17 cellular contexts compared by ENCODE assay signal in the genomic region with DNA sequence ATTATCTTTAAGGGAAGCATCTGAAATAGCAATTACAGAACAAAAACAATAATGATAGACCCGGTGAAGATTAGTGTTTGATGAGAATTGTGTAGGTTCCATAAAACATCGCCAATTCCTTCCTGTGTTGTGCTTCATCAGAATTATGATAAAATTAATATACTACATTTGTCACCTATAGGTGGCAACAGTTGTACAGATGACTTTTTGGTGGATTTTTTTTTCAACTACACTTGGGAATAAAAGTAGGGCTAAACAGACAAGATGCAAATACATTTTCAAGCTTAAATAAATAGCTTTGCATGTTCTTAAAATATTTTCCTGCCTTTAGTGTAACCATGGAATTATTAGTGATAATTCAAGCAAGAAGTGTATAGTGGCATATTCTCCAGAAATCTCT. TPM values are rescaled to one million over a fixed set of nuclear protein-coding genes. Genes with fewer than 3 reads are reported as not detected.
A peak's percentile ranks its signal among the peaks of the same experiment; 100 is the strongest.
DNase-seq lines count a peak whose midpoint lies in the region; ATAC-seq, FAIRE-seq and TF ChIP-seq lines count a peak whose summit lies in the region.
"Had no signal": no experiment of that assay in that cellular context is flagged by ENCODE, and none has a peak within 500 bp of the region (broad histone marks: within the 10 kb centered on the region; RNA-seq: fewer than 3 reads in every experiment).

No MANE protein-coding gene starts in this region.

- DNase-seq in EH (ENCODE audit: low read depth) (peak; percentile 21), Karpas-422 (peak; percentile 52), OCI-M2 (lab: John Stamatoyannopoulos, UW; ENCODE audit: unreplicated experiment) (no peak), cerebellar cortex (ENCODE audit: low spot score) (no peak), NCI-H345 treated with DMSO at 0.1 percent for 48 hours (lab: John Stamatoyannopoulos, UW; ENCODE audit: unreplicated experiment) (no peak)
- DNase-seq: activated CD4-positive, alpha-beta T cell treated with anti-CD3 and anti-CD28 coated beads for 1 hour; activated naive CD8-positive, alpha-beta T cell treated with anti-CD3 and anti-CD28 coated beads, Interleukin-2, amount 50 U/mL, for 24 hours; CD8-positive, alpha-beta T cell; NCI-H1092; pancreas; spleen; substantia nigra; SW 1271 had no signal

- H3K4me3 ChIP-seq in Karpas-422 (ENCODE audit: low read length), result no peak overlapping the region
- H3K4me3 ChIP-seq: coronary artery, pancreas, spleen had no signal

- peak; percentile 75 for FAIRE-seq in islet of Langerhans (lab: Jason Lieb, UNC)
- FAIRE-seq: HTR-8/SVneo, pancreas had no signal

- H4K20me1 ChIP-seq in Karpas-422 (ENCODE audit: insufficient read depth, low read depth, low read length), result no peaks in the 10 kb centered on the region

- no peak overlapping the region for H3K27ac ChIP-seq in Karpas-422 (ENCODE audit: low read length)
- H3K27ac ChIP-seq: coronary artery, pancreas, spleen had no signal

- no peaks in the 10 kb centered on the region for H3K79me2 ChIP-seq in Karpas-422 (ENCODE audit: low read length)

- no peak overlapping the region for H2AFZ ChIP-seq in Karpas-422 (ENCODE audit: low read length)

- H3K4me2 ChIP-seq in Karpas-422 (ENCODE audit: low read depth, low read length, poor library complexity, severe bottlenecking), result no peak overlapping the region

- no peak overlapping the region for H3K9ac ChIP-seq in Karpas-422 (ENCODE audit: low read length)

- peak; percentile 57; the same call in 2 of the 3 replicates for ATAC-seq in SK-N-SH treated with all-trans-retinoic acid at 6 μM for 48 hours
- ATAC-seq: activated naive CD8-positive, alpha-beta T cell treated with anti-CD3 and anti-CD28 coated beads, Interleukin-2, amount 50 U/mL, for 24 hours; CD8-positive, alpha-beta T cell; pancreas had no signal

- H3K4me1 ChIP-seq in Karpas-422 (ENCODE audit: low read length), result peaks cover 24% of the 10 kb centered on the region
- H3K4me1 ChIP-seq: pancreas, spleen had no signal

- H3K9me3 ChIP-seq in Karpas-422 (ENCODE audit: low read length), result no peaks in the 10 kb centered on the region
- H3K9me3 ChIP-seq: pancreas, spleen had no signal

- no peaks in the 10 kb centered on the region for H3K9me2 ChIP-seq in Karpas-422 (replicated peaks; ENCODE audit: insufficient read depth, low read length)

- H3K27me3 ChIP-seq in Karpas-422 (ENCODE audit: low read length), result no peaks in the 10 kb centered on the region
- H3K27me3 ChIP-seq: pancreas had no signal

- no peaks in the 10 kb centered on the region for H3K36me3 ChIP-seq in Karpas-422 (ENCODE audit: insufficient read depth, low read length)
- H3K36me3 ChIP-seq: pancreas, spleen had no signal

TF ChIP-seq in SK-N-SH treated with all-trans-retinoic acid at 6 μM for 48 hours, 23 proteins besides CTCF, POLR2A, EP300 and RAD21:
- TF ChIP-seq ZNF70 (CRISPR knock-in tag; IDR thresholded peaks at IDR 0.05) (no peak), ZC3H10 (CRISPR knock-in tag; IDR thresholded peaks at IDR 0.05) (no peak), ZFP30 (CRISPR knock-in tag; IDR thresholded peaks at IDR 0.05) (no peak), ZFP3 (CRISPR knock-in tag; IDR thresholded peaks at IDR 0.05) (no peak), ISL1 (CRISPR knock-in tag; IDR thresholded peaks at IDR 0.05) (no peak), SNAI2 (CRISPR knock-in tag; IDR thresholded peaks at IDR 0.05) (no peak), ZNF8 (CRISPR knock-in tag; IDR thresholded peaks at IDR 0.05) (no peak), CSDC2 (CRISPR knock-in tag; IDR thresholded peaks at IDR 0.05) (no peak), ARNTL (CRISPR knock-in tag; IDR thresholded peaks at IDR 0.05; ENCODE audit: borderline replicate concordance, low read depth) (no peak), GLIS3 (CRISPR knock-in tag; IDR thresholded peaks at IDR 0.05) (no peak), TOX (CRISPR knock-in tag; IDR thresholded peaks at IDR 0.05; ENCODE audit: borderline replicate concordance) (no peak), ZNF565 (CRISPR knock-in tag; conservative IDR thresholded peaks at IDR 0.05; ENCODE audit: low read depth) (no peak), TCF4 (CRISPR knock-in tag; IDR thresholded peaks at IDR 0.05; ENCODE audit: borderline replicate concordance) (no peak), CREB5 (CRISPR knock-in tag; IDR thresholded peaks at IDR 0.05; ENCODE audit: low read depth) (no peak), RARB (CRISPR knock-in tag; IDR thresholded peaks at IDR 0.05) (no peak)
- TF ChIP-seq, protein P1, sequence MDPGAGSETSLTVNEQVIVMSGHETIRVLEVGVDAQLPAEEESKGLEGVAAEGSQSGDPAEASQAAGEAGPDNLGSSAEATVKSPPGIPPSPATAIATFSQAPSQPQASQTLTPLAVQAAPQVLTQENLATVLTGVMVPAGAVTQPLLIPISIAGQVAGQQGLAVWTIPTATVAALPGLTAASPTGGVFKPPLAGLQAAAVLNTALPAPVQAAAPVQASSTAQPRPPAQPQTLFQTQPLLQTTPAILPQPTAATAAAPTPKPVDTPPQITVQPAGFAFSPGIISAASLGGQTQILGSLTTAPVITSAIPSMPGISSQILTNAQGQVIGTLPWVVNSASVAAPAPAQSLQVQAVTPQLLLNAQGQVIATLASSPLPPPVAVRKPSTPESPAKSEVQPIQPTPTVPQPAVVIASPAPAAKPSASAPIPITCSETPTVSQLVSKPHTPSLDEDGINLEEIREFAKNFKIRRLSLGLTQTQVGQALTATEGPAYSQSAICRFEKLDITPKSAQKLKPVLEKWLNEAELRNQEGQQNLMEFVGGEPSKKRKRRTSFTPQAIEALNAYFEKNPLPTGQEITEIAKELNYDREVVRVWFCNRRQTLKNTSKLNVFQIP (CRISPR knock-in tag; IDR thresholded peaks at IDR 0.05; ENCODE audit: borderline replicate concordance, low read depth), result no peak
- TF ChIP-seq, protein P2, sequence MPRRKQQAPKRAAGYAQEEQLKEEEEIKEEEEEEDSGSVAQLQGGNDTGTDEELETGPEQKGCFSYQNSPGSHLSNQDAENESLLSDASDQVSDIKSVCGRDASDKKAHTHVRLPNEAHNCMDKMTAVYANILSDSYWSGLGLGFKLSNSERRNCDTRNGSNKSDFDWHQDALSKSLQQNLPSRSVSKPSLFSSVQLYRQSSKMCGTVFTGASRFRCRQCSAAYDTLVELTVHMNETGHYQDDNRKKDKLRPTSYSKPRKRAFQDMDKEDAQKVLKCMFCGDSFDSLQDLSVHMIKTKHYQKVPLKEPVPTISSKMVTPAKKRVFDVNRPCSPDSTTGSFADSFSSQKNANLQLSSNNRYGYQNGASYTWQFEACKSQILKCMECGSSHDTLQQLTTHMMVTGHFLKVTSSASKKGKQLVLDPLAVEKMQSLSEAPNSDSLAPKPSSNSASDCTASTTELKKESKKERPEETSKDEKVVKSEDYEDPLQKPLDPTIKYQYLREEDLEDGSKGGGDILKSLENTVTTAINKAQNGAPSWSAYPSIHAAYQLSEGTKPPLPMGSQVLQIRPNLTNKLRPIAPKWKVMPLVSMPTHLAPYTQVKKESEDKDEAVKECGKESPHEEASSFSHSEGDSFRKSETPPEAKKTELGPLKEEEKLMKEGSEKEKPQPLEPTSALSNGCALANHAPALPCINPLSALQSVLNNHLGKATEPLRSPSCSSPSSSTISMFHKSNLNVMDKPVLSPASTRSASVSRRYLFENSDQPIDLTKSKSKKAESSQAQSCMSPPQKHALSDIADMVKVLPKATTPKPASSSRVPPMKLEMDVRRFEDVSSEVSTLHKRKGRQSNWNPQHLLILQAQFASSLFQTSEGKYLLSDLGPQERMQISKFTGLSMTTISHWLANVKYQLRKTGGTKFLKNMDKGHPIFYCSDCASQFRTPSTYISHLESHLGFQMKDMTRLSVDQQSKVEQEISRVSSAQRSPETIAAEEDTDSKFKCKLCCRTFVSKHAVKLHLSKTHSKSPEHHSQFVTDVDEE (CRISPR knock-in tag; IDR thresholded peaks at IDR 0.05), result no peak
- TF ChIP-seq, protein P3, sequence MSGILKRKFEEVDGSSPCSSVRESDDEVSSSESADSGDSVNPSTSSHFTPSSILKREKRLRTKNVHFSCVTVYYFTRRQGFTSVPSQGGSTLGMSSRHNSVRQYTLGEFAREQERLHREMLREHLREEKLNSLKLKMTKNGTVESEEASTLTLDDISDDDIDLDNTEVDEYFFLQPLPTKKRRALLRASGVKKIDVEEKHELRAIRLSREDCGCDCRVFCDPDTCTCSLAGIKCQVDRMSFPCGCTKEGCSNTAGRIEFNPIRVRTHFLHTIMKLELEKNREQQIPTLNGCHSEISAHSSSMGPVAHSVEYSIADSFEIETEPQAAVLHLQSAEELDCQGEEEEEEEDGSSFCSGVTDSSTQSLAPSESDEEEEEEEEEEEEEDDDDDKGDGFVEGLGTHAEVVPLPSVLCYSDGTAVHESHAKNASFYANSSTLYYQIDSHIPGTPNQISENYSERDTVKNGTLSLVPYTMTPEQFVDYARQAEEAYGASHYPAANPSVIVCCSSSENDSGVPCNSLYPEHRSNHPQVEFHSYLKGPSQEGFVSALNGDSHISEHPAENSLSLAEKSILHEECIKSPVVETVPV (CRISPR knock-in tag; IDR thresholded peaks at IDR 0.05), result no peak

RNA-seq across cellular contexts. Expression of gene LYPD1, which starts 7.0 kb away (rescaled TPM):
- total RNA-seq in Karpas-422 (2014; rRNA removed; shearing (Covaris generic); ENCODE audit: low replicate concordance), result 0.29 TPM in 1 of 2 replicates, not detected in the other
- total RNA-seq: CD8-positive, alpha-beta T cell had no signal

Comparison
In these comparisons a context has a peak if more than half of its experiments do, and no peak if none do; other contexts are left out.
1. DNase-seq: peak in EH (single experiment) and Karpas-422 (single experiment); none in OCI-M2 (single experiment), cerebellar cortex (single experiment) and NCI-H345 treated with DMSO at 0.1 percent for 48 hours (single experiment).